In the genomic region with DNA sequence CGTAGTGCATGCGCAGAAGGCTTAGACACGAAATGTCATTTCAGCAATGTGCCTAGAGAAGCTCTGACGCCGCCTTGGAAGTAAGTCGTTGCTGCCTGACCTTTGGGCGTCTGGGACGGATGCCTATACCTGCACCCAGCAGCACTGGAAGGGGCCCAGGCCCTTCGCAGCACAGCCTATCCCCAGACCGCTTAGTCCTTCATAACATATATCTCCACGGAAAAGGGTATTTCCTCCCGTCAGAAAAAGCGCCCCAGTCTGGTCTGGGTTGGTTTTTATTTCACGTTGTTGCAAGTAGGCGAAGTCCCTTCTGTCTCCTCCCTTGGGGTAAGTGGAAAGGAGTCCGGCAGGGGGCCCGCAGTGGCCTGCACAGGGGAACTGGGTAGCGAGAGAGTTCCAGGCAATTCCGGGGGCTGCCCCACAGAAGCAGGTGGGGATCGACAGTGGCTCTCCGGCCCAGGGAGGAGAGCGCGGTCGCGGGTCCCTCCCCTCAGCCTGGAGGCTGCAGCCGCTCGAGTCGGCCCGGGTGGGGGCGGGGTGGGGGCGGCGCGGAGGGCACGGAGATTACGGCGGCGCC, we compare ENCODE assay signal across 9 cellular contexts. TPM values are rescaled to one million over a fixed set of nuclear protein-coding genes. Genes with fewer than 3 reads are reported as not detected.
A peak's percentile ranks its signal among the peaks of the same experiment; 100 is the strongest.
DNase-seq lines count a peak whose midpoint lies in the region; ATAC-seq and TF ChIP-seq lines count a peak whose summit lies in the region.
"Had no signal": no experiment of that assay in that cellular context is flagged by ENCODE, and none has a peak within 500 bp of the region (broad histone marks: within the 10 kb centered on the region; RNA-seq: fewer than 3 reads in every experiment).

No MANE protein-coding gene starts in this region.

- H3K4me1 Mint-ChIP-seq in H9 (peaks cover 20 to 23% of the 10 kb centered on the region in 2 experiments), T-helper 17 cell (peaks cover 5% of the 10 kb centered on the region), HFFc6 (ENCODE audit: low read depth) (no peaks in the 10 kb centered on the region)

- H2BK12ac ChIP-seq in H9 (ENCODE audit: insufficient read length, low read depth, low read length): no peak overlapping the region

- H3K79me1 ChIP-seq in H9 (ENCODE audit: insufficient read depth, low read depth, low read length, poor library complexity, severe bottlenecking): no peaks in the 10 kb centered on the region

- WGBS in H9 (ENCODE audit: extremely low coverage, insufficient read length, low lambda C conversion rate): no CpG with 5 or more reads among the region's 37 CpGs

- peaks cover 65% of the 10 kb centered on the region for H3K27me3 Mint-ChIP-seq in H9 (ENCODE audit: low read depth)
- peaks cover 40% of the 10 kb centered on the region for H3K27me3 Mint-ChIP-seq in T-helper 17 cell
- peaks cover 21% of the 10 kb centered on the region; the same call in 1 of the 2 replicates for H3K27me3 Mint-ChIP-seq in HFFc6 (ENCODE audit: insufficient read depth)

- H2AFZ ChIP-seq in H9 (ENCODE audit: low read length): no peak overlapping the region

- no peaks in the 10 kb centered on the region for H4K20me1 ChIP-seq in H9 (ENCODE audit: control insufficient read depth, insufficient read depth, insufficient read length)

- H3K4me1 ChIP-seq in H9 (ENCODE audit: insufficient read depth, low read length): no peaks in the 10 kb centered on the region
- H3K4me1 ChIP-seq in skeletal muscle tissue (ENCODE audit: control insufficient read depth in 3 of 3, insufficient read depth in 3 of 3, low read length in 3 of 3): peaks cover 4 to 13% (median 12%) of the 10 kb centered on the region in 3 donors

- H3T11ph ChIP-seq in H9 (ENCODE audit: low read length): no peak overlapping the region

- no peak overlapping the region for H2BK5ac ChIP-seq in H9 (ENCODE audit: insufficient read length, low read length)

- no peaks in the 10 kb centered on the region for H3K36me3 ChIP-seq in skeletal muscle tissue (ENCODE audit: control insufficient read depth in 3 of 3, insufficient read depth in 3 of 3, low read length in 3 of 3)

- H4K91ac ChIP-seq in H9 (ENCODE audit: insufficient read length, low read depth, low read length): no peak overlapping the region

- peak overlapping the region; percentile 93 for H3K4me2 ChIP-seq in H9 (ENCODE audit: insufficient read depth, insufficient read length, low read length)

- H3K18ac ChIP-seq in H9 (ENCODE audit: insufficient read length, low read depth, low read length): no peak overlapping the region

- H3K23ac ChIP-seq in H9 (ENCODE audit: insufficient read length, low read depth, low read length): no peak overlapping the region

- H3K9me3 ChIP-seq in H9 (ENCODE audit: control insufficient read depth, low read depth, low read length) (no peaks in the 10 kb centered on the region), T-helper 17 cell (ENCODE audit: control insufficient read depth, low read length, poor library complexity, severe bottlenecking) (no peaks in the 10 kb centered on the region), skeletal muscle tissue (ENCODE audit: control insufficient read depth in 3 of 3, low read length in 3 of 3) (no peaks in the 10 kb centered on the region)
- H3K9me3 ChIP-seq: mucosa of descending colon had no signal

- no peak for ATAC-seq in T-helper 17 cell
- ATAC-seq in HG02678 (IDR thresholded peaks at IDR 0.05; ENCODE audit: unreplicated experiment): no peak
- no peak for ATAC-seq in HG03439 (IDR thresholded peaks at IDR 0.05; ENCODE audit: unreplicated experiment)

- H3K27ac ChIP-seq in H9 (ENCODE audit: insufficient read length, low read depth, low read length): no peak overlapping the region
- H3K27ac ChIP-seq in skeletal muscle tissue (ENCODE audit: low read depth, low read length): peak overlapping the region; percentile 92

- H4K8ac ChIP-seq in H9 (replicated peaks; ENCODE audit: insufficient read length, low read depth, low read length): no peak overlapping the region

- DNase-seq in H9: peak; percentile 66
- no peak for DNase-seq in T-helper 17 cell
- DNase-seq in hepatic stellate cell (ENCODE audit: low spot score): peak; percentile 11
- DNase-seq in HFFc6: no peak
- no peak for DNase-seq in cortex of kidney (lab: John Stamatoyannopoulos, UW)

- H3K4ac ChIP-seq in H9 (ENCODE audit: low read depth, low read length): no peak overlapping the region

- peaks cover 37% of the 10 kb centered on the region for H3K27me3 ChIP-seq in H9 (ENCODE audit: insufficient read depth, low read length)
- H3K27me3 ChIP-seq in skeletal muscle tissue (ENCODE audit: control insufficient read depth in 3 of 3, insufficient read depth in 3 of 3, low read length in 3 of 3): peaks cover 0 to 3% (median 2%) of the 10 kb centered on the region in 3 donors

- no peak overlapping the region for H2BK120ac ChIP-seq in H9 (ENCODE audit: low read depth, low read length, poor library complexity, severe bottlenecking)

- H3K23me2 ChIP-seq in H9 (ENCODE audit: insufficient read length, low read depth, low read length, poor library complexity, severe bottlenecking): peaks cover 28% of the 10 kb centered on the region

- peak overlapping the region; percentile 71 to 88 for H3K4me3 Mint-ChIP-seq in H9
- H3K4me3 Mint-ChIP-seq in T-helper 17 cell: peak overlapping the region; percentile 33
- H3K4me3 Mint-ChIP-seq in HFFc6: no peak overlapping the region

- H2BK15ac ChIP-seq in H9 (ENCODE audit: low read depth, low read length): no peak overlapping the region

- TF ChIP-seq CTCF in H9 (conservative IDR thresholded peaks at IDR 0.05): peak; percentile 43; the same call in 2 of the 3 replicates
- no peak for TF ChIP-seq CTCF in HFFc6 (IDR thresholded peaks at IDR 0.05)

- H3K27ac Mint-ChIP-seq in H9 (no peak overlapping the region), T-helper 17 cell (no peak overlapping the region), HFFc6 (no peak overlapping the region)

- H2AK5ac ChIP-seq in H9 (ENCODE audit: insufficient read length, low read length): no peak overlapping the region

- no peak overlapping the region for H3K14ac ChIP-seq in H9 (ENCODE audit: insufficient read depth, low read length)

- no peak overlapping the region for H3K56ac ChIP-seq in H9 (ENCODE audit: insufficient read length, low read depth, low read length)

- H3K9me3 Mint-ChIP-seq in H9 (no peaks in the 10 kb centered on the region), HFFc6 (peaks cover 8% of the 10 kb centered on the region)

- H3K9ac ChIP-seq in H9 (ENCODE audit: extremely low read depth, insufficient read length, low read length) (no peak overlapping the region), skeletal muscle tissue (ENCODE audit: low read depth in 1 of 3, low read length in 3 of 3) (peak overlapping the region; percentile 82 to 96 (median 88))

- H3K4me3 ChIP-seq in skeletal muscle tissue (ENCODE audit: low read length in 3 of 3): peak overlapping the region; percentile 66 to 86 (median 73)
- H3K4me3 ChIP-seq: mucosa of descending colon had no signal

- H3K36me3 Mint-ChIP-seq in H9 (ENCODE audit: insufficient read depth in 1 of 3, low read depth in 3 of 3) (no peaks in the 10 kb centered on the region), T-helper 17 cell (ENCODE audit: low read depth) (no peaks in the 10 kb centered on the region), HFFc6 (ENCODE audit: low read depth) (no peaks in the 10 kb centered on the region)

- no peak overlapping the region for H4K5ac ChIP-seq in H9 (ENCODE audit: insufficient read length, low read depth, low read length)

- H2BK20ac ChIP-seq in H9 (ENCODE audit: low read depth, low read length, poor library complexity, severe bottlenecking): no peak overlapping the region

- no peaks in the 10 kb centered on the region for H3K79me2 ChIP-seq in H9 (ENCODE audit: insufficient read depth, low read length)

RNA-seq across cellular contexts. Expression of a gene that starts 0.6 kb away (rescaled TPM):
- total RNA-seq in H9 (2021) (0.26 TPM in 1 of 2 replicates, not detected in the other), T-helper 17 cell (not detected), skeletal muscle tissue (40.2 TPM)
- total RNA-seq in HFFc6 (2021; fragmentation: NEBNext Ultra II Directional; extraction: Animal tissue kit (Norgen Biotek cat#: 25700)): not detected

Comparison
In these comparisons a context has a peak if more than half of its experiments do, and no peak if none do; other contexts are left out.
1. DNase-seq: peak in H9 (single experiment) and hepatic stellate cell (single experiment); none in T-helper 17 cell (0 of 3), HFFc6 (single experiment) and cortex of kidney (single experiment).
2. RNA of a gene that starts 0.6 kb away (total RNA-seq): 40.2 TPM in skeletal muscle tissue (single experiment); 0.26 TPM in H9, not detected in T-helper 17 cell and not detected in HFFc6; every median in the first group is over 10 times any median in the second.